Comparison of ENCODE assay signal across 27 cellular contexts in genomic region chr11:126081915-126082250, GRCh38.
"Had no signal": no experiment of that assay in that cellular context is flagged by ENCODE, and none has a peak within 500 bp of the region (broad histone marks: within the 10 kb centered on the region; RNA-seq: fewer than 3 reads in every experiment).

No MANE protein-coding gene starts in this region.

- H3K36me3 ChIP-seq: cardiac muscle cell, MG63 had no signal

- H3K27me3 ChIP-seq: cardiac muscle cell, MG63 had no signal

- ATAC-seq: activated CD4-positive, alpha-beta T cell treated with anti-CD3 and anti-CD28 coated beads for 36 hours; activated CD4-positive, CD25-positive, alpha-beta regulatory T cell treated with anti-CD3 and anti-CD28 coated beads, Interleukin-2, amount 50 U/mL, for 24 hours; activated CD8-positive, alpha-beta T cell treated with anti-CD3 and anti-CD28 coated beads, Interleukin-2, amount 10 ng/mL, durations not matched to agents 7 days and 5 days; activated naive CD8-positive, alpha-beta T cell treated with anti-CD3 and anti-CD28 coated beads, Interleukin-2, amount 50 U/mL, for 24 hours; Right ventricle myocardium inferior had no signal

- FAIRE-seq: RCC 7860 had no signal

- H3K9me3 Mint-ChIP-seq: activated CD4-positive, alpha-beta T cell treated with anti-CD3 and anti-CD28 coated beads, Interleukin-2, amount 10 ng/mL, durations not matched to agents 7 days and 5 days; activated naive CD4-positive, alpha-beta T cell treated with anti-CD3 and anti-CD28 coated beads, Interleukin-2, amount 50 U/mL, for 24 hours; activated naive CD8-positive, alpha-beta T cell treated with anti-CD3 and anti-CD28 coated beads, Interleukin-2, amount 50 U/mL, for 24 hours; activated T-cell treated with anti-CD3 and anti-CD28 coated beads, Interleukin-2, amount 50 U/mL, for 24 hours; activated T-helper 2 cell treated with anti-CD3 and anti-CD28 coated beads, Interferon-gamma antibody, Interleukin-2, Interleukin-4, amounts not matched to agents 10 μg/mL and 5 μg/mL and 100 μg/mL, durations not matched to agents 14 hours and 24 hours and 36 hours; central memory CD8-positive, alpha-beta T cell had no signal

- DNase-seq: activated CD4-positive, alpha-beta T cell treated with anti-CD3 and anti-CD28 coated beads for 36 hours; activated CD4-positive, alpha-beta T cell treated with anti-CD3 and anti-CD28 coated beads, Interleukin-2, amount 10 ng/mL, durations not matched to agents 7 days and 5 days; activated CD4-positive, alpha-beta T cell treated with anti-CD3 and anti-CD28 coated beads, Interleukin-2, amount 50 U/mL, for 48 hours; activated CD8-positive, alpha-beta T cell treated with anti-CD3 and anti-CD28 coated beads, Interleukin-2, amount 10 ng/mL, durations not matched to agents 7 days and 5 days; activated gamma-delta T cell; activated naive CD4-positive, alpha-beta T cell treated with Interleukin-2 at 50 U/mL for 16 hours; activated naive CD8-positive, alpha-beta T cell treated with anti-CD3 and anti-CD28 coated beads, Interleukin-2, amount 50 U/mL, for 24 hours; activated T-cell treated with anti-CD3 and anti-CD28 coated beads, Interleukin-2, amount 50 U/mL, for 24 hours; Kasumi-1; KBM-7; MG63; NCI-H1694; NCI-H1930; NCI-H345; NCI-H524 treated with DMSO at 0.1 percent for 48 hours; NCI-H748 treated with DMSO at 0.1 percent for 48 hours; NK-92 treated with Interleukin-12 subunit alpha and Interleukin-12 subunit beta, amount 100 ng/mL, for 24 hours; PC-9; T1000 had no signal

- H3K36me3 Mint-ChIP-seq: activated naive CD4-positive, alpha-beta T cell treated with anti-CD3 and anti-CD28 coated beads, Interleukin-2, amount 50 U/mL, for 24 hours had no signal

- H3K9me3 ChIP-seq: MG63 had no signal

- H3K4me3 ChIP-seq: cardiac muscle cell, MG63, PC-9 had no signal

- H3K27me3 Mint-ChIP-seq: activated CD4-positive, alpha-beta T cell treated with anti-CD3 and anti-CD28 coated beads for 36 hours; activated CD4-positive, alpha-beta T cell treated with anti-CD3 and anti-CD28 coated beads, Interleukin-2, amount 10 ng/mL, durations not matched to agents 7 days and 5 days; activated naive CD4-positive, alpha-beta T cell treated with anti-CD3 and anti-CD28 coated beads, Interleukin-2, amount 50 U/mL, for 24 hours; activated naive CD8-positive, alpha-beta T cell treated with anti-CD3 and anti-CD28 coated beads, Interleukin-2, amount 50 U/mL, for 24 hours; activated T-cell treated with anti-CD3 and anti-CD28 coated beads, Interleukin-2, amount 50 U/mL, for 24 hours had no signal

- H3K27ac ChIP-seq: cardiac muscle cell, RWPE1 had no signal

- H3K4me3 Mint-ChIP-seq: activated CD4-positive, alpha-beta T cell treated with anti-CD3 and anti-CD28 coated beads for 36 hours; activated CD4-positive, alpha-beta T cell treated with anti-CD3 and anti-CD28 coated beads, Interleukin-2, amount 10 ng/mL, durations not matched to agents 7 days and 5 days; activated CD8-positive, alpha-beta T cell treated with anti-CD3 and anti-CD28 coated beads, Interleukin-2, amount 10 ng/mL, durations not matched to agents 7 days and 5 days; activated naive CD4-positive, alpha-beta T cell treated with anti-CD3 and anti-CD28 coated beads, Interleukin-2, amount 50 U/mL, for 24 hours; activated naive CD8-positive, alpha-beta T cell treated with anti-CD3 and anti-CD28 coated beads, Interleukin-2, amount 50 U/mL, for 24 hours; activated T-cell treated with anti-CD3 and anti-CD28 coated beads, Interleukin-2, amount 50 U/mL, for 24 hours; central memory CD8-positive, alpha-beta T cell had no signal

- H2AFZ ChIP-seq: PC-9 had no signal

- H3K27ac Mint-ChIP-seq: activated CD4-positive, alpha-beta T cell treated with anti-CD3 and anti-CD28 coated beads for 36 hours; activated CD4-positive, alpha-beta T cell treated with anti-CD3 and anti-CD28 coated beads, Interleukin-2, amount 10 ng/mL, durations not matched to agents 7 days and 5 days; activated CD8-positive, alpha-beta T cell treated with anti-CD3 and anti-CD28 coated beads, Interleukin-2, amount 10 ng/mL, durations not matched to agents 7 days and 5 days; activated naive CD4-positive, alpha-beta T cell treated with anti-CD3 and anti-CD28 coated beads, Interleukin-2, amount 50 U/mL, for 24 hours; activated naive CD8-positive, alpha-beta T cell treated with anti-CD3 and anti-CD28 coated beads, Interleukin-2, amount 50 U/mL, for 24 hours; activated T-cell treated with anti-CD3 and anti-CD28 coated beads, Interleukin-2, amount 50 U/mL, for 24 hours; activated T-helper 2 cell treated with anti-CD3 and anti-CD28 coated beads, Interferon-gamma antibody, Interleukin-2, Interleukin-4, amounts not matched to agents 10 μg/mL and 5 μg/mL and 100 μg/mL, durations not matched to agents 14 hours and 24 hours and 36 hours had no signal
